11 cellular contexts compared by ENCODE assay signal in genomic region chr13:99984134-99984462, GRCh38. TPM values are rescaled to one million over a fixed set of nuclear protein-coding genes. Genes with fewer than 3 reads are reported as not detected.
DNase-seq lines count a peak whose midpoint lies in the region; ATAC-seq, FAIRE-seq and TF ChIP-seq lines count a peak whose summit lies in the region.
"Had no signal": no experiment of that assay in that cellular context is flagged by ENCODE, and none has a peak within 500 bp of the region (broad histone marks: within the 10 kb centered on the region; RNA-seq: fewer than 3 reads in every experiment).

No MANE protein-coding gene starts in this region.

- TF ChIP-seq POLR2A in HepG2 (IDR thresholded peaks at IDR 0.05; ENCODE audit: insufficient read depth in 1 of 2, low read depth in 2 of 2, low read length in 2 of 2) (no peak), right lobe of liver (IDR thresholded peaks at IDR 0.05) (no peak)

- H3K79me2 ChIP-seq in HepG2 (ENCODE audit: insufficient read depth, low read length), result no peaks in the 10 kb centered on the region

- H3K4me1 ChIP-seq in HepG2 (ENCODE audit: insufficient read depth, low read length), result peaks cover 27% of the 10 kb centered on the region
- H3K4me1 ChIP-seq in right lobe of liver, result peaks cover 0 to 19% (median 3%) of the 10 kb centered on the region in 4 donors
- peaks cover 3% of the 10 kb centered on the region; the same call in 1 of the 2 replicates for H3K4me1 ChIP-seq in iPS DF 6.9 (ENCODE audit: control insufficient read depth, insufficient read depth, low read length)

- peaks cover 70% of the 10 kb centered on the region for H3K27me3 Mint-ChIP-seq in type B pancreatic cell

- TF ChIP-seq CTCF in HepG2 (CRISPR knock-in tag; IDR thresholded peaks at IDR 0.05), result no peak
- TF ChIP-seq CTCF in right lobe of liver (IDR thresholded peaks at IDR 0.05), result no peak
- TF ChIP-seq CTCF in WERI-Rb-1 (IDR thresholded peaks at IDR 0.05; ENCODE audit: low read depth, low read length), result no peak
- no peak for TF ChIP-seq CTCF in type B pancreatic cell (conservative IDR thresholded peaks at IDR 0.05)

- peaks cover 4% of the 10 kb centered on the region for H3K4me1 Mint-ChIP-seq in type B pancreatic cell (ENCODE audit: unreplicated experiment)

- H3K36me3 ChIP-seq in HepG2 (replicated peaks in 1 of 2; ENCODE audit: control insufficient read depth in 1 of 2, insufficient read depth in 2 of 2, low read length in 2 of 2) (no peaks in the 10 kb centered on the region), right lobe of liver (no peaks in the 10 kb centered on the region), WERI-Rb-1 (peaks cover 35% of the 10 kb centered on the region), iPS DF 6.9 (ENCODE audit: control insufficient read depth, insufficient read depth, low read length) (peaks cover 12% of the 10 kb centered on the region)
- H3K36me3 ChIP-seq: BLaER1 had no signal

- POLR2A ChIA-PET in HepG2 (lab: Yijun Ruan, JAX), result no interaction called here

- peak overlapping the region; percentile 84; the same call in 1 of the 2 replicates for H3K4me2 ChIP-seq in HepG2 (ENCODE audit: low read depth, low read length)
- H3K4me2 ChIP-seq: BLaER1 had no signal

- H3K4me3 ChIP-seq in HepG2 (replicated peaks in 1 of 3; ENCODE audit: insufficient read depth in 1 of 3, low read depth in 2 of 3, low read length in 3 of 3), result no peak overlapping the region; a peak in 1 of 6 replicates
- H3K4me3 ChIP-seq in right lobe of liver, result no peak overlapping the region
- H3K4me3 ChIP-seq in WERI-Rb-1 (ENCODE audit: low read depth, low read length), result peak overlapping the region; percentile 74
- H3K4me3 ChIP-seq in iPS DF 6.9 (ENCODE audit: low read length), result peak overlapping the region; percentile 82; the same call in 1 of the 2 replicates
- H3K4me3 ChIP-seq: BLaER1 had no signal

- peak overlapping the region; percentile 88 for H3K4me3 Mint-ChIP-seq in type B pancreatic cell

- H3K27me3 ChIP-seq in HepG2 (ENCODE audit: control insufficient read depth in 1 of 2, insufficient read depth in 2 of 2, low read length in 2 of 2), result peaks cover 7 to 42% of the 10 kb centered on the region in 2 experiments; a peak in 4 of 5 replicates
- H3K27me3 ChIP-seq in right lobe of liver, result peaks cover 45 to 72% of the 10 kb centered on the region in 2 donors
- peaks cover 31% of the 10 kb centered on the region for H3K27me3 ChIP-seq in WERI-Rb-1 (ENCODE audit: insufficient read depth, low read depth, severe bottlenecking)
- peaks cover 2% of the 10 kb centered on the region; the same call in 1 of the 2 replicates for H3K27me3 ChIP-seq in iPS DF 6.9 (ENCODE audit: control insufficient read depth, insufficient read depth, low read length)

- no peak for TF ChIP-seq RAD21 in HepG2 (CRISPR knock-in tag; IDR thresholded peaks at IDR 0.05)

- H3K9me3 Mint-ChIP-seq in type B pancreatic cell, result no peaks in the 10 kb centered on the region

- BruUV-seq in HepG2 (replicated peaks; lab: Mats Ljungman, UMichigan), result no TSS peak

- in situ Hi-C loops in HepG2 (cut with HindIII; ENCODE audit: extremely low pct_ligation_motif_present, low pct_unique_long_range_greater_than_20kb), result loop anchor here (10.0 kb wide), 1 partner anchor 251 kb away; no protein-coding TSS in a partner anchor

- H3K27ac ChIP-seq in HepG2 (ENCODE audit: extremely low read length, insufficient read depth, low read length) (no peak overlapping the region), right lobe of liver (no peak overlapping the region), WERI-Rb-1 (peak overlapping the region; percentile 98), iPS DF 6.9 (ENCODE audit: low read length) (no peak overlapping the region)
- H3K27ac ChIP-seq: BLaER1 had no signal

- DNase-seq in HepG2 (ENCODE audit: low spot score), result no peak
- DNase-seq in right lobe of liver, result no peak
- no peak for DNase-seq in WERI-Rb-1
- DNase-seq in iPS DF 6.9 (ENCODE audit: low read depth, low spot score), result no peak
- DNase-seq in type B pancreatic cell (ENCODE audit: extremely low spot score, unreplicated experiment), result no peak
- no peak for DNase-seq in stimulated activated CD4-positive, alpha-beta T cell treated with anti-CD3 and anti-CD28 coated beads, Interleukin-4, amount 100 ng/mL, for 24 hours
- DNase-seq: NCI-H1694 treated with DMSO at 0.1 percent for 48 hours, nucleus accumbens had no signal

- no peak overlapping the region for H2AFZ ChIP-seq in HepG2 (ENCODE audit: low read length)

- ATAC-seq in HepG2, result no peak
- no peak for ATAC-seq in right lobe of liver
- no peak for ATAC-seq in HG02938 (IDR thresholded peaks at IDR 0.05; ENCODE audit: unreplicated experiment)
- ATAC-seq in HG02759 (IDR thresholded peaks at IDR 0.05; ENCODE audit: unreplicated experiment), result no peak

- H3K9ac ChIP-seq in HepG2 (ENCODE audit: insufficient read depth, low read depth, low read length), result no peak overlapping the region
- H3K9ac ChIP-seq: BLaER1 had no signal

- peaks cover 20% of the 10 kb centered on the region for H3K36me3 Mint-ChIP-seq in type B pancreatic cell

- no peak for TF ChIP-seq EP300 in HepG2 (IDR thresholded peaks at IDR 0.05; ENCODE audit: low read depth in 2 of 2, low read length in 2 of 2)
- TF ChIP-seq EP300 in HepG2 (CRISPR knock-in tag; IDR thresholded peaks at IDR 0.05; ENCODE audit: borderline replicate concordance), result no peak

- H3K9me3 ChIP-seq in HepG2 (ENCODE audit: low read length), result no peaks in the 10 kb centered on the region
- H3K9me3 ChIP-seq in right lobe of liver, result no peaks in the 10 kb centered on the region
- H3K9me3 ChIP-seq in WERI-Rb-1 (ENCODE audit: severe bottlenecking), result no peaks in the 10 kb centered on the region
- no peaks in the 10 kb centered on the region for H3K9me3 ChIP-seq in iPS DF 6.9 (ENCODE audit: control insufficient read depth, insufficient read depth, low read length)

- no peaks in the 10 kb centered on the region for H4K20me1 ChIP-seq in HepG2 (ENCODE audit: insufficient read depth, low read length)

- intact Hi-C loops in HepG2 (cut with micrococcal nuclease; ENCODE audit: unreplicated experiment) (loop anchor here (10.0 kb wide), 1 partner anchor 531 kb away; no protein-coding TSS in a partner anchor), right lobe of liver (cut with DNase I) (no loop called here)

- FAIRE-seq in HepG2 (lab: Jason Lieb, UNC), result no peak

- 43% methylated on average over 9 of the region's 9 CpGs for WGBS in HepG2 (ENCODE audit: low lambda C conversion rate)
- 18% methylated on average over 9 of the region's 9 CpGs for WGBS in right lobe of liver (ENCODE audit: insufficient coverage, low coverage, low lambda C conversion rate, missing lambda C conversion rate)
- WGBS in iPS DF 6.9 (ENCODE audit: insufficient coverage, insufficient read length), result no CpG with 5 or more reads among the region's 9 CpGs

- H3K27ac Mint-ChIP-seq in type B pancreatic cell, result peak overlapping the region; percentile 87

- CTCF ChIA-PET in HepG2 (lab: Yijun Ruan, JAX; ENCODE audit: low intra/inter-chr PET ratio, low total read pairs), result no interaction called here

RNA-seq across cellular contexts. Expression of gene ZIC2, which starts 2.5 kb away (rescaled TPM):
- total RNA-seq in HepG2 (2016; rRNA removed; fragmentation: Illumina TruSeq; extraction: Trizol) (not detected in 2 replicates), right lobe of liver (under 1 TPM in 1 of 6 experiments, not detected in 5; 0.24 TPM), type B pancreatic cell (ENCODE audit: low replicate concordance) (0.59 and 129 TPM in 2 replicates)
- total RNA-seq in HepG2 (2016; cell fraction: cytosol; rRNA removed; fragmentation: Illumina TruSeq; extraction: Trizol; ENCODE audit: low read depth), result not detected in 2 replicates
- total RNA-seq in HepG2 (2016; cell fraction: insoluble cytoplasmic fraction; rRNA removed; fragmentation: Illumina TruSeq; extraction: Trizol), result 0.06 TPM in 1 of 2 replicates, not detected in the other
- total RNA-seq in HepG2 (2016; cell fraction: membrane; rRNA removed; fragmentation: Illumina TruSeq; extraction: Trizol), result not detected in 2 replicates
- not detected in 2 replicates for total RNA-seq in HepG2 (2016; cell fraction: nucleus; rRNA removed; fragmentation: Illumina TruSeq; extraction: Trizol)
- polyA plus RNA-seq in HepG2 (2011; rRNA removed), result 0.12 and 0.13 TPM in 2 replicates
- 0.06 and 0.11 TPM in 2 replicates for polyA plus RNA-seq in HepG2 (2011; cell fraction: cytosol; rRNA removed)
- polyA plus RNA-seq in HepG2 (2011; cell fraction: nucleus; rRNA removed), result 0.29 and 0.32 TPM in 2 replicates
- 0.17 and 0.24 TPM in 2 replicates for polyA plus RNA-seq in HepG2 (2012)
- not detected in 2 replicates for polyA plus RNA-seq in HepG2 (2016; cell fraction: cytosol; fragmentation: Illumina TruSeq; extraction: Trizol; ENCODE audit: low read depth)
- 0.08 TPM in 2 replicates for polyA plus RNA-seq in HepG2 (2016; cell fraction: insoluble cytoplasmic fraction; fragmentation: Illumina TruSeq; extraction: Trizol; ENCODE audit: low read depth)
- not detected in 2 replicates for polyA plus RNA-seq in HepG2 (2016; cell fraction: membrane; fragmentation: Illumina TruSeq; extraction: Trizol; ENCODE audit: low read depth)
- not detected in 2 replicates for polyA plus RNA-seq in HepG2 (2016; cell fraction: nucleus; fragmentation: Illumina TruSeq; extraction: Trizol; ENCODE audit: insufficient read depth, low read depth)
- polyA minus RNA-seq in HepG2 (2011; rRNA and poly(A)+ RNA removed; ENCODE audit: low replicate concordance), result 0.18 and 5.2 TPM in 2 replicates
- polyA minus RNA-seq in HepG2 (2011; cell fraction: cytosol; rRNA and poly(A)+ RNA removed), result 0.53 and 0.59 TPM in 2 replicates
- 0.13 TPM in 1 of 2 replicates, not detected in the other for polyA minus RNA-seq in HepG2 (2011; cell fraction: nucleus; rRNA and poly(A)+ RNA removed)

RNA-seq across cellular contexts. Expression of gene ZIC5, which starts 12.5 kb away (rescaled TPM):
- 0.02 TPM in 1 of 2 replicates, not detected in the other for total RNA-seq in HepG2 (2016; rRNA removed; fragmentation: Illumina TruSeq; extraction: Trizol)
- not detected in 2 replicates for total RNA-seq in HepG2 (2016; cell fraction: cytosol; rRNA removed; fragmentation: Illumina TruSeq; extraction: Trizol; ENCODE audit: low read depth)
- 0.03 and 0.04 TPM in 2 replicates for total RNA-seq in HepG2 (2016; cell fraction: insoluble cytoplasmic fraction; rRNA removed; fragmentation: Illumina TruSeq; extraction: Trizol)
- 0.03 TPM in 1 of 2 replicates, not detected in the other for total RNA-seq in HepG2 (2016; cell fraction: membrane; rRNA removed; fragmentation: Illumina TruSeq; extraction: Trizol)
- not detected in 2 replicates for total RNA-seq in HepG2 (2016; cell fraction: nucleus; rRNA removed; fragmentation: Illumina TruSeq; extraction: Trizol)
- polyA plus RNA-seq in HepG2 (2011; rRNA removed), result 0.07 TPM in 1 of 2 replicates, not detected in the other
- 0.01 and 0.03 TPM in 2 replicates for polyA plus RNA-seq in HepG2 (2011; cell fraction: cytosol; rRNA removed)
- polyA plus RNA-seq in HepG2 (2011; cell fraction: nucleus; rRNA removed), result 0.03 and 0.06 TPM in 2 replicates
- polyA plus RNA-seq in HepG2 (2012), result 0.03 TPM in 1 of 2 replicates, not detected in the other
- not detected in 2 replicates for polyA plus RNA-seq in HepG2 (2016; cell fraction: cytosol; fragmentation: Illumina TruSeq; extraction: Trizol; ENCODE audit: low read depth)
- not detected in 2 replicates for polyA plus RNA-seq in HepG2 (2016; cell fraction: insoluble cytoplasmic fraction; fragmentation: Illumina TruSeq; extraction: Trizol; ENCODE audit: low read depth)
- 0.03 TPM in 1 of 2 replicates, not detected in the other for polyA plus RNA-seq in HepG2 (2016; cell fraction: membrane; fragmentation: Illumina TruSeq; extraction: Trizol; ENCODE audit: low read depth)
- 0.10 TPM in 1 of 2 replicates, not detected in the other for polyA plus RNA-seq in HepG2 (2016; cell fraction: nucleus; fragmentation: Illumina TruSeq; extraction: Trizol; ENCODE audit: insufficient read depth, low read depth)
- 2.7 TPM in 1 of 2 replicates, not detected in the other for polyA minus RNA-seq in HepG2 (2011; rRNA and poly(A)+ RNA removed; ENCODE audit: low replicate concordance)
- not detected in 2 replicates for polyA minus RNA-seq in HepG2 (2011; cell fraction: cytosol; rRNA and poly(A)+ RNA removed)
- not detected in 2 replicates for polyA minus RNA-seq in HepG2 (2011; cell fraction: nucleus; rRNA and poly(A)+ RNA removed)
- total RNA-seq in right lobe of liver, result not detected
- total RNA-seq in type B pancreatic cell (ENCODE audit: low replicate concordance), result 0.05 and 15.1 TPM in 2 replicates

Comparison
In these comparisons a context has a peak if more than half of its experiments do, and no peak if none do; other contexts are left out.
1. H3K4me3 ChIP-seq: peak in WERI-Rb-1 (single experiment) and iPS DF 6.9 (single experiment); none in HepG2 (0 of 3) and right lobe of liver (0 of 3).